In the genomic region with DNA sequence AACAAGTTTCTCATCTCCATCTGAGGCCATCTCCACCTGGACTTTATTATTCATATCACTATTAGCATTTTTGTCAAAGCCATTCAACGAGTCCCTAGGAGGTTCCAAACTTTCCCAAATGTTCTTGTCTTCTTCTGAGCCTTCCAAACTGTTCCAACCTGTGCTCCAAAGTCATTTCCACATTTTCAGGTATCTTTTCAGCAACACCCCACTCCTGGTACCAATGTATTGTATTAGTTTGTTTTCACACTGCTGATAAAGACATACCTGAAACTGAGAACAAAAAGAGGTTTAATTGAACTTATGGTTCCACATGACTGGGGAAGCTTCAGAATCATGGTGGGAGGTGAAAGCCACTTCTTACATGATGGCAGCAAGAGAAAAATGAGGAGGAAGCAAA, we compare ENCODE assay signal across 29 cellular contexts.
"Had no signal": no experiment of that assay in that cellular context is flagged by ENCODE, and none has a peak within 500 bp of the region (broad histone marks: within the 10 kb centered on the region; RNA-seq: fewer than 3 reads in every experiment).

No MANE protein-coding gene starts in this region.

- H3K9ac ChIP-seq: neural progenitor cell, parathyroid adenoma had no signal

- H3K4me3 ChIP-seq: neural progenitor cell, ovary, psoas muscle, right lobe of liver, sigmoid colon, stomach, thoracic aorta, thyroid gland, tibial nerve, upper lobe of left lung, vagina had no signal

- H3K4me1 Mint-ChIP-seq: natural killer cell; nephron; neural progenitor cell; stimulated activated effector memory CD8-positive, alpha-beta T cell treated with anti-CD3 and anti-CD28 coated beads, Interleukin-12 subunit alpha, Interleukin-12 subunit beta, amount 100 ng/mL, for 72 hours; stimulated activated naive B cell treated with anti-CD40 and anti-IgM and Interleukin-4, amounts not matched to agents 10 μg/mL and 1 μg/mL and 100 μg/mL, for 72 hours had no signal

- H3K79me2 ChIP-seq: parathyroid adenoma had no signal

- H3K27me3 ChIP-seq: neural progenitor cell, ovary, right lobe of liver, sigmoid colon, stomach, thyroid gland, tibial nerve, upper lobe of left lung, vagina had no signal

- H3K4me3 Mint-ChIP-seq: natural killer cell; nephron; neural progenitor cell; stimulated activated effector memory CD8-positive, alpha-beta T cell treated with anti-CD3 and anti-CD28 coated beads, Interleukin-12 subunit alpha, Interleukin-12 subunit beta, amount 100 ng/mL, for 72 hours; stimulated activated naive B cell treated with anti-CD40 and anti-IgM and Interleukin-4, amounts not matched to agents 10 μg/mL and 1 μg/mL and 100 μg/mL, for 72 hours; stimulated activated naive CD8-positive, alpha-beta T cell treated with anti-CD3 and anti-CD28 coated beads, Interleukin-15, Interleukin-2, amounts not matched to agents 100 ng/mL and 50 ng/mL, for 24 hours had no signal

- DNase-seq: natural killer cell; occipital lobe; ovary; posterior cingulate gyrus; psoas muscle; right cardiac atrium; right lobe of liver; sigmoid colon; small intestine; stimulated activated CD4-positive, alpha-beta T cell treated with anti-CD3 and anti-CD28 coated beads, Interleukin-15, amount 100 ng/mL, for 24 hours; stimulated activated CD4-positive, alpha-beta T cell treated with anti-CD3 and anti-CD28 coated beads, Interleukin-2, amount 100 ng/mL, for 24 hours; stimulated activated CD4-positive, alpha-beta T cell treated with anti-CD3 and anti-CD28 coated beads, Interleukin-2, amount 100 ng/mL, for 48 hours; stimulated activated CD4-positive, alpha-beta T cell treated with anti-CD3 and anti-CD28 coated beads, Interleukin-4, amount 100 ng/mL, for 24 hours; stimulated activated naive B cell treated with anti-CD40 and anti-IgM and Interleukin-4, amounts not matched to agents 10 μg/mL and 1 μg/mL and 100 μg/mL, for 72 hours; stimulated activated naive CD4-positive, alpha-beta T cell treated with Interleukin-2 at 50 U/mL for 16 hours; stomach; thyroid gland; trophoblast cell; upper lobe of left lung had no signal

- H3K36me3 ChIP-seq: neural progenitor cell, ovary, right lobe of liver, sigmoid colon, stomach, thoracic aorta, thyroid gland, tibial nerve, upper lobe of left lung, vagina had no signal

- H3K27me3 Mint-ChIP-seq: progenitor cell of endocrine pancreas; stimulated activated naive CD8-positive, alpha-beta T cell treated with anti-CD3 and anti-CD28 coated beads, Interleukin-15, Interleukin-2, amounts not matched to agents 100 ng/mL and 50 ng/mL, for 24 hours had no signal

- H3K4me1 ChIP-seq: neural progenitor cell, parathyroid adenoma, psoas muscle, right lobe of liver, sigmoid colon, stomach, thyroid gland, tibial nerve, upper lobe of left lung, vagina had no signal

- H2AFZ ChIP-seq: neural progenitor cell, parathyroid adenoma had no signal

- ATAC-seq: natural killer cell; psoas muscle; right cardiac atrium; right lobe of liver; stimulated activated effector memory CD8-positive, alpha-beta T cell treated with anti-CD3 and anti-CD28 coated beads, Interleukin-12 subunit alpha, Interleukin-12 subunit beta, amount 100 ng/mL, for 72 hours; stimulated activated naive B cell treated with anti-CD40 and anti-IgM and Interleukin-4, amounts not matched to agents 10 μg/mL and 1 μg/mL and 100 μg/mL, for 72 hours had no signal

- FAIRE-seq: small intestine, urothelium cell line had no signal

- H3K4me2 ChIP-seq: neural progenitor cell had no signal

- H3K27ac ChIP-seq: neural progenitor cell, ovary, parathyroid adenoma, psoas muscle, right lobe of liver, sigmoid colon, stomach, thoracic aorta, thyroid gland, tibial nerve, upper lobe of left lung, vagina had no signal

- H3K27ac Mint-ChIP-seq: natural killer cell; nephron; neural progenitor cell; progenitor cell of endocrine pancreas; stimulated activated effector memory CD8-positive, alpha-beta T cell treated with anti-CD3 and anti-CD28 coated beads, Interleukin-12 subunit alpha, Interleukin-12 subunit beta, amount 100 ng/mL, for 72 hours; stimulated activated naive B cell treated with anti-CD40 and anti-IgM and Interleukin-4, amounts not matched to agents 10 μg/mL and 1 μg/mL and 100 μg/mL, for 72 hours; stimulated activated naive CD8-positive, alpha-beta T cell treated with anti-CD3 and anti-CD28 coated beads, Interleukin-15, Interleukin-2, amounts not matched to agents 100 ng/mL and 50 ng/mL, for 24 hours had no signal

- H3K9me3 ChIP-seq: right lobe of liver, thyroid gland, vagina had no signal

- H3K36me3 Mint-ChIP-seq: neural progenitor cell; stimulated activated effector memory CD8-positive, alpha-beta T cell treated with anti-CD3 and anti-CD28 coated beads, Interleukin-12 subunit alpha, Interleukin-12 subunit beta, amount 100 ng/mL, for 72 hours had no signal
